ENCODE assay signal across 19 cellular contexts in the genomic region with DNA sequence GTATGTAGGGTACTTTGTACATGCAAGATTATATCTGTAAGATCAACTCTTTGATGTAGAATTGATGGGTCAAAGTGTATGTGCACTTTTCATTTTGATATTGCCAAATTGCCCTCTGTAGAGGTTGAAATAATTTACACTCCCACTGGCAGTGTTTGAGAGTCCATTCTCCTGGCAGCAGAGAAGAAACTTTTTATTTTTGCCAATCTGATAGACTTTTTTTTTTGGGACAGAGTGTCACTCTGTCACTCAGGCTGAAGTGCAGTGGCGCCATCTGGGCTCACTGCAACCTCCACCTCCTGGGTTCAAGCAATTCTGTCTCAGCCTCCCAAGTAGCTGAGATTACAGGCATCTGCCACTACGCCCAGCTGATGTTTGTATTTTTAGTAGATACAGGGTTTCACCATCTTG.
DNase-seq lines count a peak whose midpoint lies in the region; ATAC-seq and TF ChIP-seq lines count a peak whose summit lies in the region.
"Had no signal": no experiment of that assay in that cellular context is flagged by ENCODE, and none has a peak within 500 bp of the region (broad histone marks: within the 10 kb centered on the region; RNA-seq: fewer than 3 reads in every experiment).

No MANE protein-coding gene starts in this region.

- H3K9me3 Mint-ChIP-seq in activated naive CD4-positive, alpha-beta T cell treated with anti-CD3 and anti-CD28 coated beads for 36 hours, result peaks cover 2% of the 10 kb centered on the region
- H3K9me3 Mint-ChIP-seq in HFFc6 (no peaks in the 10 kb centered on the region), mesothelial cell of epicardium (no peaks in the 10 kb centered on the region)
- H3K9me3 Mint-ChIP-seq in activated CD8-positive, alpha-beta T cell treated with anti-CD3 and anti-CD28 coated beads, Interleukin-2, amount 10 ng/mL, durations not matched to agents 7 days and 5 days (ENCODE audit: insufficient read depth), result no peaks in the 10 kb centered on the region
- H3K9me3 Mint-ChIP-seq: CD4-positive, alpha-beta T cell; effector memory CD8-positive, alpha-beta T cell had no signal

- no peak overlapping the region for H3K4me3 Mint-ChIP-seq in activated naive CD4-positive, alpha-beta T cell treated with anti-CD3 and anti-CD28 coated beads for 36 hours
- no peak overlapping the region for H3K4me3 Mint-ChIP-seq in HFFc6
- no peak overlapping the region for H3K4me3 Mint-ChIP-seq in activated CD8-positive, alpha-beta T cell treated with anti-CD3 and anti-CD28 coated beads, Interleukin-2, amount 10 ng/mL, durations not matched to agents 7 days and 5 days
- no peak overlapping the region for H3K4me3 Mint-ChIP-seq in mesothelial cell of epicardium
- H3K4me3 Mint-ChIP-seq: CD4-positive, alpha-beta T cell; effector memory CD8-positive, alpha-beta T cell had no signal

- H3K36me3 Mint-ChIP-seq in activated naive CD4-positive, alpha-beta T cell treated with anti-CD3 and anti-CD28 coated beads for 36 hours (ENCODE audit: low read depth), result peaks cover 2% of the 10 kb centered on the region
- H3K36me3 Mint-ChIP-seq in HFFc6 (ENCODE audit: low read depth) (no peaks in the 10 kb centered on the region), mesothelial cell of epicardium (no peaks in the 10 kb centered on the region)
- no peaks in the 10 kb centered on the region for H3K36me3 Mint-ChIP-seq in activated CD8-positive, alpha-beta T cell treated with anti-CD3 and anti-CD28 coated beads, Interleukin-2, amount 10 ng/mL, durations not matched to agents 7 days and 5 days (ENCODE audit: low read depth)

- no peak overlapping the region for H3K27ac Mint-ChIP-seq in activated naive CD4-positive, alpha-beta T cell treated with anti-CD3 and anti-CD28 coated beads for 36 hours
- H3K27ac Mint-ChIP-seq in HFFc6, result no peak overlapping the region
- no peak overlapping the region for H3K27ac Mint-ChIP-seq in activated CD8-positive, alpha-beta T cell treated with anti-CD3 and anti-CD28 coated beads, Interleukin-2, amount 10 ng/mL, durations not matched to agents 7 days and 5 days
- peak overlapping the region; percentile 14 for H3K27ac Mint-ChIP-seq in mesothelial cell of epicardium
- H3K27ac Mint-ChIP-seq: CD4-positive, alpha-beta T cell had no signal

- DNase-seq in activated naive CD4-positive, alpha-beta T cell treated with anti-CD3 and anti-CD28 coated beads for 36 hours, result peak; percentile 15
- no peak for DNase-seq in activated naive CD4-positive, alpha-beta T cell (lab: John Stamatoyannopoulos, UW)
- no peak for DNase-seq in HFFc6
- peak; percentile 22 for DNase-seq in activated CD8-positive, alpha-beta T cell treated with anti-CD3 and anti-CD28 coated beads, Interleukin-2, amount 10 ng/mL, durations not matched to agents 7 days and 5 days
- no peak for DNase-seq in mesothelial cell of epicardium (ENCODE audit: low spot score in 2 of 2, unreplicated experiment in 2 of 2)
- no peak for DNase-seq in C1 segment of cervical spinal cord (lab: John Stamatoyannopoulos, UW)
- DNase-seq in NCI-H446 treated with DMSO at 0.1 percent for 48 hours (lab: John Stamatoyannopoulos, UW), result no peak
- DNase-seq: brain microvascular endothelial cell; CD4-positive, alpha-beta T cell; DMS53; effector memory CD8-positive, alpha-beta T cell; gastrocnemius medialis; hypothalamus; NCI-H1105 treated with DMSO at 0.1 percent for 48 hours; NCI-H2029 treated with DMSO at 0.1 percent for 48 hours; NCI-H446; stimulated activated naive CD4-positive, alpha-beta T cell; T-helper 1 cell had no signal

- POLR2A ChIA-PET in activated CD8-positive, alpha-beta T cell treated with anti-CD3 and anti-CD28 coated beads, Interleukin-2, amount 10 ng/mL, durations not matched to agents 7 days and 5 days (lab: Charles Lee), result no interaction called here

- no peak for ATAC-seq in activated CD8-positive, alpha-beta T cell treated with anti-CD3 and anti-CD28 coated beads, Interleukin-2, amount 10 ng/mL, durations not matched to agents 7 days and 5 days
- ATAC-seq in HG03039 (IDR thresholded peaks at IDR 0.05; ENCODE audit: unreplicated experiment), result no peak
- ATAC-seq: effector memory CD8-positive, alpha-beta T cell; gastrocnemius medialis had no signal

- TF ChIP-seq CTCF in HFFc6 (IDR thresholded peaks at IDR 0.05), result peak; percentile 17; the same call in 1 of the 2 replicates
- TF ChIP-seq CTCF in mesothelial cell of epicardium (IDR thresholded peaks at IDR 0.05; ENCODE audit: unreplicated experiment), result no peak

- H3K4me1 Mint-ChIP-seq in activated naive CD4-positive, alpha-beta T cell treated with anti-CD3 and anti-CD28 coated beads for 36 hours (ENCODE audit: low read depth), result peaks cover 24% of the 10 kb centered on the region
- H3K4me1 Mint-ChIP-seq in HFFc6 (ENCODE audit: low read depth) (peaks cover 26% of the 10 kb centered on the region), mesothelial cell of epicardium (peaks cover 9% of the 10 kb centered on the region)
- no peaks in the 10 kb centered on the region for H3K4me1 Mint-ChIP-seq in activated CD8-positive, alpha-beta T cell treated with anti-CD3 and anti-CD28 coated beads, Interleukin-2, amount 10 ng/mL, durations not matched to agents 7 days and 5 days (ENCODE audit: low read depth)

- intact Hi-C loops in activated naive CD4-positive, alpha-beta T cell treated with anti-CD3 and anti-CD28 coated beads for 36 hours (cut with micrococcal nuclease), result no loop called here

- CTCF ChIA-PET in activated naive CD4-positive, alpha-beta T cell treated with anti-CD3 and anti-CD28 coated beads for 36 hours (lab: Charles Lee), result no interaction called here
- CTCF ChIA-PET in activated CD8-positive, alpha-beta T cell treated with anti-CD3 and anti-CD28 coated beads, Interleukin-2, amount 10 ng/mL, durations not matched to agents 7 days and 5 days (lab: Charles Lee), result no interaction called here

- H3K27me3 Mint-ChIP-seq in activated naive CD4-positive, alpha-beta T cell treated with anti-CD3 and anti-CD28 coated beads for 36 hours (ENCODE audit: low read depth), result no peaks in the 10 kb centered on the region
- peaks cover 4% of the 10 kb centered on the region; the same call in 1 of the 2 replicates for H3K27me3 Mint-ChIP-seq in HFFc6 (ENCODE audit: insufficient read depth)
- no peaks in the 10 kb centered on the region for H3K27me3 Mint-ChIP-seq in activated CD8-positive, alpha-beta T cell treated with anti-CD3 and anti-CD28 coated beads, Interleukin-2, amount 10 ng/mL, durations not matched to agents 7 days and 5 days (ENCODE audit: low read depth)
- no peaks in the 10 kb centered on the region for H3K27me3 Mint-ChIP-seq in mesothelial cell of epicardium (ENCODE audit: low read depth)
- H3K27me3 Mint-ChIP-seq: CD4-positive, alpha-beta T cell; effector memory CD8-positive, alpha-beta T cell had no signal

Comparison
In these comparisons a context has a peak if more than half of its experiments do, and no peak if none do; other contexts are left out.
1. DNase-seq: peak in activated naive CD4-positive, alpha-beta T cell treated with anti-CD3 and anti-CD28 coated beads for 36 hours (single experiment) and activated CD8-positive, alpha-beta T cell treated with anti-CD3 and anti-CD28 coated beads, Interleukin-2, amount 10 ng/mL, durations not matched to agents 7 days and 5 days (single experiment); none in activated naive CD4-positive, alpha-beta T cell (0 of 4), HFFc6 (single experiment), mesothelial cell of epicardium (0 of 2), C1 segment of cervical spinal cord (0 of 14) and NCI-H446 treated with DMSO at 0.1 percent for 48 hours (single experiment).